ENCODE assay signal across 23 cellular contexts in genomic region chr13:99341969-99342722, GRCh38. TPM values are rescaled to one million over a fixed set of nuclear protein-coding genes. Genes with fewer than 3 reads are reported as not detected.
DNase-seq lines count a peak whose midpoint lies in the region; ATAC-seq, FAIRE-seq and TF ChIP-seq lines count a peak whose summit lies in the region.
"Had no signal": no experiment of that assay in that cellular context is flagged by ENCODE, and none has a peak within 500 bp of the region (broad histone marks: within the 10 kb centered on the region; RNA-seq: fewer than 3 reads in every experiment).

No MANE protein-coding gene starts in this region.

- FAIRE-seq in H54 (lab: Jason Lieb, UNC) = peak; percentile 62
- no peak for FAIRE-seq in GM12878 (lab: Jason Lieb, UNC)
- FAIRE-seq in D721Med (lab: Jason Lieb, UNC) = no peak
- FAIRE-seq: H1, RCC 7860 had no signal

- peak overlapping the region; percentile 94 for H3K27ac Mint-ChIP-seq in CD4-positive, alpha-beta T cell
- H3K27ac Mint-ChIP-seq in naive thymus-derived CD8-positive, alpha-beta T cell = peak overlapping the region in 9 of 10 donors; percentile 9 to 94 (median 74)

- SMC1A ChIA-PET in GM12878 (lab: Charles Lee; ENCODE audit: uncharacterized antibody, unreplicated experiment) = interaction anchor here (0.8 to 1.8 kb wide), 5 partner anchors 11 to 56 kb away, joined by 3 to 7 read pairs (median 3); no protein-coding TSS in a partner anchor

- no peak for TF ChIP-seq RAD21 in GM12878 (IDR thresholded peaks at IDR 0.05; ENCODE audit: insufficient read depth, low read depth, low read length)

- no peaks in the 10 kb centered on the region for H4K20me1 ChIP-seq in GM12878 (ENCODE audit: control insufficient read depth, insufficient read depth)

- no peak overlapping the region for H3K9ac ChIP-seq in GM12878 (ENCODE audit: control insufficient read depth, insufficient read depth, low read length)

- no peaks in the 10 kb centered on the region for H3K9me3 Mint-ChIP-seq in CD4-positive, alpha-beta T cell
- no peaks in the 10 kb centered on the region for H3K9me3 Mint-ChIP-seq in naive thymus-derived CD8-positive, alpha-beta T cell
- H3K9me3 Mint-ChIP-seq: IgD-negative memory B cell had no signal

- peak overlapping the region; percentile 16 for H3K4me3 Mint-ChIP-seq in CD4-positive, alpha-beta T cell
- peak overlapping the region in 1 of 10 donors; percentile 33 for H3K4me3 Mint-ChIP-seq in naive thymus-derived CD8-positive, alpha-beta T cell
- H3K4me3 Mint-ChIP-seq: IgD-negative memory B cell had no signal

- H3K27me3 Mint-ChIP-seq in CD4-positive, alpha-beta T cell = no peaks in the 10 kb centered on the region
- no peaks in the 10 kb centered on the region for H3K27me3 Mint-ChIP-seq in naive thymus-derived CD8-positive, alpha-beta T cell
- H3K27me3 Mint-ChIP-seq: IgD-negative memory B cell had no signal

- no peak for TF ChIP-seq CTCF in CD4-positive, alpha-beta T cell (IDR thresholded peaks at IDR 0.05)
- TF ChIP-seq CTCF in GM12878 (IDR thresholded peaks at IDR 0.05 in 2 of 3, conservative IDR thresholded peaks at IDR 0.05 in 1 of 3; ENCODE audit: control insufficient read depth in 2 of 3, extremely low read depth in 1 of 3, insufficient read depth in 1 of 3, low read depth in 3 of 3, low read length in 3 of 3) (no peak), GM20000 (IDR thresholded peaks at IDR 0.05; ENCODE audit: extremely low read depth, missing control alignments) (no peak), D721Med (IDR thresholded peaks at IDR 0.05; ENCODE audit: insufficient read depth, missing control alignments) (no peak)

- H3K4me1 Mint-ChIP-seq in CD4-positive, alpha-beta T cell (ENCODE audit: low read depth) = peaks cover 87% of the 10 kb centered on the region
- peaks cover 37 to 76% (median 73%) of the 10 kb centered on the region in 4 donors for H3K4me1 Mint-ChIP-seq in naive thymus-derived CD8-positive, alpha-beta T cell

- peaks cover 13% of the 10 kb centered on the region for H3K4me1 ChIP-seq in GM12878 (ENCODE audit: control insufficient read depth, insufficient read depth, low read length)
- H3K4me1 ChIP-seq: BE2C, SJCRH30 had no signal

- WGBS in GM12878 (ENCODE audit: insufficient coverage, insufficient replicate concordance, low lambda C conversion rate, missing lambda C conversion rate) = 93% methylated on average over 16 of the region's 16 CpGs

- H3K9me3 ChIP-seq in CD4-positive, alpha-beta T cell (ENCODE audit: control insufficient read depth, low read length) = no peaks in the 10 kb centered on the region
- H3K9me3 ChIP-seq in GM12878 (replicated peaks; ENCODE audit: control insufficient read depth, insufficient read depth, low read length) = no peaks in the 10 kb centered on the region
- H3K9me3 ChIP-seq: BE2C, SJCRH30 had no signal

- no peaks in the 10 kb centered on the region for H3K79me2 ChIP-seq in GM12878 (ENCODE audit: control insufficient read depth, insufficient read depth, low read length)

- no peak overlapping the region for H2AFZ ChIP-seq in GM12878 (ENCODE audit: control insufficient read depth, low read depth, low read length)

- no peak for DNase-seq in CD4-positive, alpha-beta T cell
- DNase-seq in H54 (ENCODE audit: insufficient read length, low spot score) = no peak
- DNase-seq in GM12878 (ENCODE audit: low read depth, low spot score) = no peak
- no peak for DNase-seq in naive thymus-derived CD8-positive, alpha-beta T cell
- no peak for DNase-seq in GM20000 (ENCODE audit: low spot score)
- DNase-seq in D721Med (ENCODE audit: insufficient read length, low spot score) = no peak
- DNase-seq: BE2C; DMS53; GDM1; Karpas-422; MV-4-11; NCI-H1105 treated with DMSO at 0.1 percent for 48 hours; NCI-H2029 treated with DMSO at 0.1 percent for 48 hours; NCI-H345; NCI-H524; NCI-H774; NK-92 treated with Interleukin-12 subunit alpha and Interleukin-12 subunit beta, amount 100 ng/mL, for 24 hours; SJCRH30 had no signal

- H3K4me2 ChIP-seq in GM12878 (ENCODE audit: control insufficient read depth, insufficient read depth) = no peak overlapping the region

- RAD21 ChIA-PET in GM12878 (lab: Charles Lee; ENCODE audit: unreplicated experiment) = interaction anchor here (1.0 kb wide), 1 partner anchor 17 kb away, joined by 3 read pairs; no protein-coding TSS in a partner anchor

- no peak for TF ChIP-seq POLR2A in H54 (IDR thresholded peaks at IDR 0.05; ENCODE audit: low read depth, low read length)
- no peak for TF ChIP-seq POLR2A in GM12878 (IDR thresholded peaks at IDR 0.05; ENCODE audit: low read depth, low read length)

- in situ Hi-C loops in GM12878 (cut with MboI) = no loop called here

- POLR2A ChIA-PET in CD4-positive, alpha-beta T cell (lab: Charles Lee) = interaction anchor here (0.7 to 4.7 kb wide), 4 partner anchors 11 to 36 kb away, joined by 3 to 49 read pairs (median 5); no protein-coding TSS in a partner anchor
- POLR2A ChIA-PET in GM12878 (lab: Charles Lee) = interaction anchor here (1.3 to 1.5 kb wide), 3 partner anchors 10 to 19 kb away, joined by 3 read pairs; no protein-coding TSS in a partner anchor
- POLR2A ChIA-PET in naive thymus-derived CD8-positive, alpha-beta T cell (lab: Charles Lee) = interaction anchor here (0.7 to 3.0 kb wide), 6 partner anchors 9 to 56 kb away, joined by 3 to 17 read pairs (median 3); no protein-coding TSS in a partner anchor

- H3K27me3 ChIP-seq in CD4-positive, alpha-beta T cell (ENCODE audit: control insufficient read depth, insufficient read depth, low read length) = no peaks in the 10 kb centered on the region
- no peaks in the 10 kb centered on the region for H3K27me3 ChIP-seq in GM12878 (replicated peaks in 1 of 2; ENCODE audit: control insufficient read depth in 2 of 2, insufficient read depth in 2 of 2, low read length in 1 of 2)
- H3K27me3 ChIP-seq: BE2C, SJCRH30 had no signal

- intact Hi-C loops in CD4-positive, alpha-beta T cell (cut with DNase I, micrococcal nuclease) = no loop called here
- intact Hi-C loops in GM12878 (cut with micrococcal nuclease; ENCODE audit: unreplicated experiment) = no loop called here

- TF ChIP-seq EP300 in GM12878 (IDR thresholded peaks at IDR 0.05; ENCODE audit: borderline replicate concordance in 1 of 2, control insufficient read depth in 1 of 2, low read depth in 2 of 2, low read length in 2 of 2) = no peak

- H3K36me3 Mint-ChIP-seq in CD4-positive, alpha-beta T cell (ENCODE audit: low read depth) = peaks cover 94% of the 10 kb centered on the region
- peaks cover 20 to 88% (median 46%) of the 10 kb centered on the region in 3 donors for H3K36me3 Mint-ChIP-seq in naive thymus-derived CD8-positive, alpha-beta T cell

- H3K36me3 ChIP-seq in GM12878 (ENCODE audit: control insufficient read depth in 2 of 2, insufficient read depth in 2 of 2, low read length in 1 of 2) = peaks cover 0 to 2% of the 10 kb centered on the region in 2 experiments; a peak in 3 of 4 replicates

- no peak overlapping the region for H3K27ac ChIP-seq in CD4-positive, alpha-beta T cell (ENCODE audit: low read depth, low read length)
- H3K27ac ChIP-seq in GM12878 (ENCODE audit: control insufficient read depth, insufficient read depth) = no peak overlapping the region
- H3K27ac ChIP-seq: SJCRH30 had no signal

- H3K4me3 ChIP-seq in GM12878 = no peak overlapping the region
- H3K4me3 ChIP-seq: SJCRH30 had no signal

- ATAC-seq in CD4-positive, alpha-beta T cell (ENCODE audit: poor library complexity) = no peak
- ATAC-seq in GM12878 = no peak
- no peak for ATAC-seq in naive thymus-derived CD8-positive, alpha-beta T cell
- no peak for ATAC-seq in HG03175 (IDR thresholded peaks at IDR 0.05; ENCODE audit: unreplicated experiment)

- CTCF ChIA-PET in CD4-positive, alpha-beta T cell (lab: Charles Lee) = interaction anchor here (0.5 to 3.0 kb wide), 6 partner anchors 10 to 198 kb away, joined by 3 to 13 read pairs (median 6); no protein-coding TSS in a partner anchor
- CTCF ChIA-PET in GM12878 (lab: Yijun Ruan, JAX) = interaction anchor here (0.8 to 1.5 kb wide), 2 partner anchors 11 to 33 kb away, joined by 3 to 4 read pairs; no protein-coding TSS in a partner anchor

- BruUV-seq in GM12878 (replicated peaks; lab: Mats Ljungman, UMichigan) = TSS peak; percentile 59

TF ChIP-seq in GM12878, 131 proteins besides CTCF, POLR2A, EP300 and RAD21 (continues in another document):
- no peak for TF ChIP-seq RUNX3 (IDR thresholded peaks at IDR 0.05; ENCODE audit: low read length)
- TF ChIP-seq RAD51 (IDR thresholded peaks at IDR 0.05) = no peak
- no peak for TF ChIP-seq BCL11A (IDR thresholded peaks at IDR 0.05; ENCODE audit: low read depth, low read length)
- no peak for TF ChIP-seq CBX5 (IDR thresholded peaks at IDR 0.05; ENCODE audit: low read depth)
- TF ChIP-seq IKZF2 (IDR thresholded peaks at IDR 0.05) = no peak

RNA-seq across cellular contexts. Expression of gene GPR183, which starts 34.9 kb away (rescaled TPM):
- total RNA-seq in CD4-positive, alpha-beta T cell = 100 to 1,000 TPM; 330 to 337 TPM
- 568 and 600 TPM in 2 replicates for total RNA-seq in GM12878 (2013; cell fraction: nucleolus; rRNA removed)
- total RNA-seq in GM12878 (2014; rRNA removed) (200 and 238 TPM in 2 replicates), GM12878 (2014; rRNA removed; fragmentation: Illumina TruSeq; extraction: Trizol) (224 and 226 TPM in 2 replicates), GM12878 (2021) (138 TPM in 2 replicates)
- 73.1 TPM for polyA plus RNA-seq in GM12878 (2011; ENCODE audit: low read depth)
- polyA plus RNA-seq in GM12878 (2011; rRNA removed) (275 and 360 TPM in 2 replicates), GM12878 (2014; fragmentation: Illumina TruSeq; extraction: Trizol) (283 and 347 TPM in 2 replicates), GM12878 (2014; fragmentation: Nextera tagmentation; extraction: Ambion mirVana) (100 to 1,000 TPM; 333 to 669 TPM), GM12878 (2014; rRNA removed) (112 and 134 TPM in 2 replicates), GM12878 (2016; fragmentation: Nextera tagmentation; extraction: Ambion mirVana) (100 to 1,000 TPM; 209 to 225 TPM)
- polyA plus RNA-seq in GM12878 (2011; cell fraction: cytosol; rRNA removed) = 142 and 158 TPM in 2 replicates
- polyA plus RNA-seq in GM12878 (2011; cell fraction: nucleus; rRNA removed) = 78.0 and 100 TPM in 2 replicates
- polyA plus RNA-seq in GM12878 (2012) = 60.7 and 150 TPM in 2 replicates
- polyA minus RNA-seq in GM12878 (2011; rRNA and poly(A)+ RNA removed) = 163 and 244 TPM in 2 replicates
- 51.7 and 55.7 TPM in 2 replicates for polyA minus RNA-seq in GM12878 (2011; cell fraction: cytosol; rRNA and poly(A)+ RNA removed)
- 52.0 and 53.2 TPM in 2 replicates for polyA minus RNA-seq in GM12878 (2011; cell fraction: nucleus; rRNA and poly(A)+ RNA removed)
- total RNA-seq in naive thymus-derived CD8-positive, alpha-beta T cell = 10 to 100 TPM in 1 of 2 experiments, 1 to 10 TPM in 1; 8.4 to 10.4 TPM
- polyA plus RNA-seq in naive thymus-derived CD8-positive, alpha-beta T cell = 10 to 100 TPM in 2 of 3 donors, 1 to 10 TPM in 1; 9.2 to 35.5 (median 13.1) TPM
- total RNA-seq: A673, H1, SJCRH30 had no signal
- polyA plus RNA-seq: H1 had no signal

Comparison
In these comparisons a context has a peak if more than half of its experiments do, and no peak if none do; other contexts are left out.
1. RNA of gene GPR183, which starts 34.9 kb away (total RNA-seq): 330 to 337 TPM in CD4-positive, alpha-beta T cell and 138 to 600 TPM in GM12878; 8.4 to 10.4 TPM in naive thymus-derived CD8-positive, alpha-beta T cell; every median in the first group is over 10 times any median in the second.